ENCODE assay signal across 21 cellular contexts in the genomic region with DNA sequence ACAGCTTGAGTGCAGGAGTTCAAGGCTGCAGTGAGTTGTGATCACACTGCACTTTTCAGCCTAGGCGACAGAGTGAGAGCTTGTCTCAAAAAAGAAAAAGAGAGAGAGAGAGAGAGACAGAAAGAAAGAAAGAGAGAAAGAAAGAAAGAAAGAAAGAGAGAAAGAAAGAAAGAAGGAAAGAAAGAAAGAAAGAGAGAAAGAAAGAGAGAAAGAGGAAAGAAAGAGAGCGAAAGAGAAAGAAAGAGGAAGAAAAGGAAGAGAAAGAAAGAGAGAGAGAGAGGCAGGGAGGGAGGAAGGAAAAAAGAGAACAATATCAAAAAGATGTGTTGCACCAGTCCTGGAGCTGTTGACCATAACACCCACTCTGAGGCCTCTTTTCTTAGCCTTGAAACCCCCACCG.
"Had no signal": no experiment of that assay in that cellular context is flagged by ENCODE, and none has a peak within 500 bp of the region (broad histone marks: within the 10 kb centered on the region; RNA-seq: fewer than 3 reads in every experiment).

No MANE protein-coding gene starts in this region.

- H3K4me3 Mint-ChIP-seq: activated naive CD8-positive, alpha-beta T cell treated with anti-CD3 and anti-CD28 coated beads, Interleukin-2, amount 10 ng/mL, durations not matched to agents 7 days and 5 days; activated T-cell treated with anti-CD3 and anti-CD28 coated beads, Interleukin-2, amount 50 U/mL, for 4 hours; endodermal cell; mesothelial cell of epicardium; naive thymus-derived CD8-positive, alpha-beta T cell had no signal

- DNase-seq: activated CD4-positive, alpha-beta T cell treated with anti-CD3 and anti-CD28 coated beads for 4 hours; activated CD4-positive, alpha-beta T cell treated with anti-CD3 and anti-CD28 coated beads, Interleukin-2, amount 50 U/mL, for 48 hours; activated CD4-positive, CD25-positive, alpha-beta regulatory T cell; activated CD8-positive, alpha-beta memory T cell treated with anti-CD3 and anti-CD28 coated beads, Interleukin-2, amount 50 U/mL, for 48 hours; activated naive CD4-positive, alpha-beta T cell; activated naive CD8-positive, alpha-beta T cell treated with anti-CD3 and anti-CD28 coated beads, Interleukin-2, amount 10 ng/mL, durations not matched to agents 7 days and 5 days; activated T-cell treated with anti-CD3 and anti-CD28 coated beads, Interleukin-2, amount 50 U/mL, for 4 hours; amniotic stem cell; endodermal cell; esophagus squamous epithelium; gastrocnemius medialis; left ventricle myocardium superior; mammary epithelial cell; naive thymus-derived CD8-positive, alpha-beta T cell; spleen; stimulated activated CD4-positive, alpha-beta T cell treated with anti-CD3 and anti-CD28 coated beads, Interleukin-4, amount 100 ng/mL, for 1 hour; stimulated activated naive CD8-positive, alpha-beta T cell treated with anti-CD3 and anti-CD28 coated beads, Interleukin-15, Interleukin-2, amounts not matched to agents 100 U/mL and 50 U/mL, for 24 hours; T1000 had no signal

- H3K9me3 Mint-ChIP-seq: activated naive CD8-positive, alpha-beta T cell treated with anti-CD3 and anti-CD28 coated beads, Interleukin-2, amount 10 ng/mL, durations not matched to agents 7 days and 5 days; activated T-cell treated with anti-CD3 and anti-CD28 coated beads, Interleukin-2, amount 50 U/mL, for 4 hours; activated T-helper 2 cell treated with anti-CD3 and anti-CD28 coated beads, Interferon-gamma antibody, Interleukin-2, Interleukin-4, amounts not matched to agents 10 μg/mL and 5 μg/mL and 100 μg/mL, durations not matched to agents 14 hours and 24 hours and 36 hours; endodermal cell; mesothelial cell of epicardium; neural progenitor cell had no signal

- H3K4me1 Mint-ChIP-seq: activated naive CD8-positive, alpha-beta T cell treated with anti-CD3 and anti-CD28 coated beads, Interleukin-2, amount 10 ng/mL, durations not matched to agents 7 days and 5 days had no signal

- H3K27ac Mint-ChIP-seq: activated naive CD8-positive, alpha-beta T cell treated with anti-CD3 and anti-CD28 coated beads, Interleukin-2, amount 10 ng/mL, durations not matched to agents 7 days and 5 days; activated T-helper 2 cell treated with anti-CD3 and anti-CD28 coated beads, Interferon-gamma antibody, Interleukin-2, Interleukin-4, amounts not matched to agents 10 μg/mL and 5 μg/mL and 100 μg/mL, durations not matched to agents 14 hours and 24 hours and 36 hours; endodermal cell; mesothelial cell of epicardium; naive thymus-derived CD8-positive, alpha-beta T cell; neural progenitor cell had no signal

- ATAC-seq: activated T-cell treated with anti-CD3 and anti-CD28 coated beads, Interleukin-2, amount 50 U/mL, for 4 hours; gastrocnemius medialis; left ventricle myocardium superior; naive thymus-derived CD8-positive, alpha-beta T cell; stimulated activated naive CD8-positive, alpha-beta T cell treated with anti-CD3 and anti-CD28 coated beads, Interleukin-15, Interleukin-2, amounts not matched to agents 100 U/mL and 50 U/mL, for 24 hours had no signal

- H3K36me3 Mint-ChIP-seq: activated naive CD8-positive, alpha-beta T cell treated with anti-CD3 and anti-CD28 coated beads, Interleukin-2, amount 10 ng/mL, durations not matched to agents 7 days and 5 days; mesothelial cell of epicardium; naive thymus-derived CD8-positive, alpha-beta T cell; neural progenitor cell had no signal
